Comparison of ENCODE assay signal across 10 cellular contexts in genomic region chr10:126921162-126921561, GRCh38.
"Had no signal": no experiment of that assay in that cellular context is flagged by ENCODE, and none has a peak within 500 bp of the region (broad histone marks: within the 10 kb centered on the region; RNA-seq: fewer than 3 reads in every experiment).

No MANE protein-coding gene starts in this region.

- ATAC-seq: GM23338, HepG2 had no signal

- H3K27ac ChIP-seq: HL-60, KMS-11 had no signal

- H3K4me3 ChIP-seq: GM23338 had no signal

- H3K27ac Mint-ChIP-seq: GM23338, H9, IgD-negative memory B cell had no signal

- H3K4me3 Mint-ChIP-seq: GM23338, H9, IgD-negative memory B cell had no signal

- H2AFZ ChIP-seq: GM23338 had no signal

- H3K4me1 Mint-ChIP-seq: GM23338 had no signal

- FAIRE-seq: H1, H54, HepG2 had no signal

- DNase-seq: H9, HCEC 1CT, KBM-7 had no signal

- H3K4me2 ChIP-seq: GM23338, KMS-11 had no signal

- H3K9ac ChIP-seq: KMS-11 had no signal
